Comparison of ENCODE assay signal across 9 cellular contexts in genomic region chr7:26686448-26686981, GRCh38.
A peak's percentile ranks its signal among the peaks of the same experiment; 100 is the strongest.
DNase-seq lines count a peak whose midpoint lies in the region; ATAC-seq and TF ChIP-seq lines count a peak whose summit lies in the region.
"Had no signal": no experiment of that assay in that cellular context is flagged by ENCODE, and none has a peak within 500 bp of the region (broad histone marks: within the 10 kb centered on the region; RNA-seq: fewer than 3 reads in every experiment).

No MANE protein-coding gene starts in this region.

- H3K4me1 Mint-ChIP-seq in endodermal cell (peaks cover 5% of the 10 kb centered on the region), nephron progenitor cell (peaks cover 100% of the 10 kb centered on the region)

- H2AFZ ChIP-seq in PC-9: no peak overlapping the region

- H3K9me3 ChIP-seq in PC-9 (ENCODE audit: insufficient read depth, low read depth): no peaks in the 10 kb centered on the region
- no peaks in the 10 kb centered on the region for H3K9me3 ChIP-seq in endodermal cell (ENCODE audit: control insufficient read depth, low read length)
- H3K9me3 ChIP-seq: SJSA1 had no signal

- intact Hi-C loops in PC-9 (cut with micrococcal nuclease; ENCODE audit: unreplicated experiment): loop anchor here (1.0 to 2.0 kb wide), 2 partner anchors 168 to 475 kb away; no protein-coding TSS in a partner anchor

- peaks cover 20% of the 10 kb centered on the region; the same call in 1 of the 2 replicates for H3F3A ChIP-seq in PC-9 (ENCODE audit: insufficient read depth, low read depth)

- H4K20me1 ChIP-seq in PC-9 (ENCODE audit: insufficient read depth): no peaks in the 10 kb centered on the region

- H3K9me3 Mint-ChIP-seq in endodermal cell: no peaks in the 10 kb centered on the region
- H3K9me3 Mint-ChIP-seq in nephron progenitor cell: no peaks in the 10 kb centered on the region

- POLR2A ChIA-PET in PC-9 (lab: Charles Lee; ENCODE audit: unreplicated experiment): no interaction called here

- no peaks in the 10 kb centered on the region for H3K9me2 ChIP-seq in PC-9 (ENCODE audit: insufficient read depth)

- H3K36me3 Mint-ChIP-seq in endodermal cell (ENCODE audit: low read depth): no peaks in the 10 kb centered on the region
- H3K36me3 Mint-ChIP-seq in nephron progenitor cell (ENCODE audit: low read depth): no peaks in the 10 kb centered on the region

- H3K4me3 ChIP-seq in PC-9 (no peak overlapping the region), endodermal cell (ENCODE audit: low read length) (no peak overlapping the region)
- H3K4me3 ChIP-seq: SJSA1 had no signal

- DNase-seq in DMS114 treated with DMSO at 0.1 percent for 48 hours (lab: John Stamatoyannopoulos, UW; ENCODE audit: unreplicated experiment) (peak; percentile 41), KBM-7 (peak; percentile 87), PC-9 (peak in 1 of 2 experiments; percentile 7), endodermal cell (peak; percentile 80), nephron progenitor cell (peak; percentile 50), COLO668 (lab: John Stamatoyannopoulos, UW; ENCODE audit: unreplicated experiment) (no peak)

- peak; percentile 94 for TF ChIP-seq CTCF in PC-9 (conservative IDR thresholded peaks at IDR 0.05)
- TF ChIP-seq CTCF in endodermal cell (conservative IDR thresholded peaks at IDR 0.05): peak; percentile 87
- peak; percentile 88 for TF ChIP-seq CTCF in nephron progenitor cell (IDR thresholded peaks at IDR 0.05)

- H3K4me1 ChIP-seq in PC-9 (replicated peaks; ENCODE audit: insufficient read depth): no peaks in the 10 kb centered on the region
- no peaks in the 10 kb centered on the region for H3K4me1 ChIP-seq in endodermal cell (ENCODE audit: control insufficient read depth, insufficient read depth, low read length)

- CTCF ChIA-PET in PC-9 (lab: Charles Lee): interaction anchor here (0.6 to 1.5 kb wide), 5 partner anchors 60 to 476 kb away, joined by 3 to 14 read pairs (median 4); no protein-coding TSS in a partner anchor

- no peak overlapping the region for H3K9ac ChIP-seq in endodermal cell (ENCODE audit: extremely low read depth, low read length, poor library complexity, severe bottlenecking)

- H3K27ac ChIP-seq in PC-9 (no peak overlapping the region), endodermal cell (ENCODE audit: low read depth, low read length) (no peak overlapping the region)
- H3K27ac ChIP-seq: SJSA1 had no signal

- no peak overlapping the region for H3K4me2 ChIP-seq in PC-9

- in situ Hi-C loops in KBM-7 (cut with MboI; ENCODE audit: low pct_unique_long_range_greater_than_20kb, low sequenced_read_pairs): no loop called here

- 32% methylated on average over 2 of the region's 2 CpGs; no CpG with 5 or more reads in 1 of the 2 experiments for WGBS in endodermal cell (ENCODE audit: insufficient coverage in 1 of 2, insufficient read length in 1 of 2), 2 experiments

- H3K4me3 Mint-ChIP-seq in endodermal cell: no peak overlapping the region
- peak overlapping the region; percentile 55 for H3K4me3 Mint-ChIP-seq in nephron progenitor cell

- no peaks in the 10 kb centered on the region for H3K27me3 ChIP-seq in PC-9 (ENCODE audit: insufficient read depth, low read depth)
- peaks cover 8% of the 10 kb centered on the region for H3K27me3 ChIP-seq in endodermal cell (ENCODE audit: control insufficient read depth, insufficient read depth, low read length, poor library complexity, severe bottlenecking)
- H3K27me3 ChIP-seq: SJSA1 had no signal

- H3K79me2 ChIP-seq in PC-9 (ENCODE audit: low read depth): no peaks in the 10 kb centered on the region

- H3K27me3 Mint-ChIP-seq in endodermal cell (ENCODE audit: insufficient read depth) (peaks cover 7% of the 10 kb centered on the region), nephron progenitor cell (ENCODE audit: low read depth, poor library complexity) (no peaks in the 10 kb centered on the region)

- H3K27ac Mint-ChIP-seq in endodermal cell: no peak overlapping the region
- H3K27ac Mint-ChIP-seq in nephron progenitor cell: peak overlapping the region; percentile 95

- H3K36me3 ChIP-seq in PC-9 (ENCODE audit: low read depth) (0 out of 2 replicates have a peak, but pooled peaks cover 4% of the 10 kb centered on the region), endodermal cell (ENCODE audit: control insufficient read depth, insufficient read depth, low read length) (no peaks in the 10 kb centered on the region)
- H3K36me3 ChIP-seq: SJSA1 had no signal

- BruUV-seq in PC-9 (replicated peaks; lab: Mats Ljungman, UMichigan): no TSS peak

- ATAC-seq in GM19397 (IDR thresholded peaks at IDR 0.05; ENCODE audit: unreplicated experiment) (no peak), HG03460 (IDR thresholded peaks at IDR 0.05; ENCODE audit: unreplicated experiment) (no peak)
